10 cellular contexts compared by ENCODE assay signal in the genomic region with DNA sequence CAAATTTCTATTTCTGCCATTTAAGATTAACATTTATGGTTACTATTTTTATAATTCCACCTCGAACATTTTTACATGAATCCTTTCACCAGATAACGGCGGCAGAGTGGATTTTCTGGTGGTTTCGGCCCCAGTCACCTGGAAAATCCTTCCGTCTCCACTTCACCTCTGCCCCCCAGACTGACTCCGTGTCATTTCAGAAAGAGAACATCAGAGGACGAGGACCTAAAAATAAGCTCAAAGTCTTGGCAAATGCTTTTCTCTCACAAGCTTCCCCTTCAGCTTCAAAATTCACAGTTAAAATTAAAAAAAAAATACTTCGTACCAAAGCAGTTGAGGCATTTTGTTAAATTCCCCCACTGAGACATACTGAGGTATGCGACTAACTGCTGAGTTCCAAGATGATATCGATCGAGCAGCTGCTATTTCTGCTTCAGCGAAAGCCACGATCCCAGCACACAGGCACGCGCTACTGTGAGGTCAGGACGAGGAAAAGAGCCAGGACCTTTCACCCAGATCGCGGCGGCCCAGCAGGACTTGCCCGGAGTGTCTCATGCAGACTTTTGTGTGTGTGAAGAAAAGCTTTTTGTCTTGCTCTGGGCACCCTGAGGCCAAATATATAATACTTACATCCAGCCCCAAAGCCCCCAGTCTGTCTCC. TPM values are rescaled to one million over a fixed set of nuclear protein-coding genes. Genes with fewer than 3 reads are reported as not detected.
DNase-seq lines count a peak whose midpoint lies in the region; ATAC-seq lines count a peak whose summit lies in the region.
"Had no signal": no experiment of that assay in that cellular context is flagged by ENCODE, and none has a peak within 500 bp of the region (broad histone marks: within the 10 kb centered on the region; RNA-seq: fewer than 3 reads in every experiment).

No MANE protein-coding gene starts in this region.

- intact Hi-C loops in sciatic nerve (cut with DNase I): no loop called here

- H3K27ac ChIP-seq in cingulate gyrus (ENCODE audit: low read depth, low read length): peak overlapping the region; percentile 98

- peak; percentile 98 for ATAC-seq in sciatic nerve
- ATAC-seq in GM21737 (IDR thresholded peaks at IDR 0.05; ENCODE audit: unreplicated experiment): no peak
- no peak for ATAC-seq in HG03135 (IDR thresholded peaks at IDR 0.05; ENCODE audit: unreplicated experiment)

- DNase-seq in GM04504 (ENCODE audit: low read depth) (peak; percentile 61), kidney tubule cell (ENCODE audit: low spot score) (peak; percentile 48), sciatic nerve (ENCODE audit: low spot score) (peak; percentile 84)
- no peak for DNase-seq in activated T-cell treated with anti-CD3 and anti-CD28 coated beads, Interleukin-2, amount 50 U/mL, for 48 hours
- DNase-seq in effector CD4-positive, alpha-beta T cell: no peak
- DNase-seq: Karpas-422 had no signal

RNA-seq across cellular contexts. Expression of gene ASPA, which starts 36.8 kb away (rescaled TPM):
- 41.6 TPM for total RNA-seq in sciatic nerve
- total RNA-seq: T-helper 1 cell treated with Interleukin-12 subunit alpha and Interleukin-12 subunit beta and Interleukin-4 antibody, amounts not matched to agents 30 ng/mL and 1 ng/mL, for 36 hours had no signal

RNA-seq across cellular contexts. Expression of gene SPATA22, which starts 41.0 kb away (rescaled TPM):
- 0.67 TPM for total RNA-seq in sciatic nerve
- total RNA-seq: T-helper 1 cell treated with Interleukin-12 subunit alpha and Interleukin-12 subunit beta and Interleukin-4 antibody, amounts not matched to agents 30 ng/mL and 1 ng/mL, for 36 hours had no signal

RNA-seq across cellular contexts. Expression of gene TRPV3, which starts 45.0 kb away (rescaled TPM):
- total RNA-seq in sciatic nerve: 13.0 TPM

Comparison
In these comparisons a context has a peak if more than half of its experiments do, and no peak if none do; other contexts are left out.
1. DNase-seq: peak in GM04504 (single experiment), kidney tubule cell (single experiment) and sciatic nerve (single experiment); none in activated T-cell treated with anti-CD3 and anti-CD28 coated beads, Interleukin-2, amount 50 U/mL, for 48 hours (0 of 2) and effector CD4-positive, alpha-beta T cell (single experiment).